ENCODE assay signal across 10 cellular contexts in genomic region chr3:113084777-113085176, GRCh38.
DNase-seq lines count a peak whose midpoint lies in the region; FAIRE-seq and TF ChIP-seq lines count a peak whose summit lies in the region.
"Had no signal": no experiment of that assay in that cellular context is flagged by ENCODE, and none has a peak within 500 bp of the region (broad histone marks: within the 10 kb centered on the region; RNA-seq: fewer than 3 reads in every experiment).

No MANE protein-coding gene starts in this region.

- intact Hi-C loops in MCF 10A (cut with micrococcal nuclease) = no loop called here

- no peak for TF ChIP-seq POLR2A in GM12891 (IDR thresholded peaks at IDR 0.05; ENCODE audit: low read depth, low read length)

- no peak overlapping the region for H3K4me3 Mint-ChIP-seq in MCF 10A (ENCODE audit: unreplicated experiment)
- no peak overlapping the region for H3K4me3 Mint-ChIP-seq in nephron progenitor cell
- H3K4me3 Mint-ChIP-seq in immature natural killer cell = no peak overlapping the region

- H3K9me3 Mint-ChIP-seq in MCF 10A (ENCODE audit: unreplicated experiment) (no peaks in the 10 kb centered on the region), nephron progenitor cell (no peaks in the 10 kb centered on the region), immature natural killer cell (no peaks in the 10 kb centered on the region)

- H3K4me1 Mint-ChIP-seq in MCF 10A (ENCODE audit: insufficient read depth, unreplicated experiment) (peaks cover 22% of the 10 kb centered on the region), nephron progenitor cell (peaks cover 48% of the 10 kb centered on the region), immature natural killer cell (no peaks in the 10 kb centered on the region)

- TF ChIP-seq CTCF in AG09319 (IDR thresholded peaks at IDR 0.05; ENCODE audit: low read depth, low read length) (no peak), MCF 10A (IDR thresholded peaks at IDR 0.05; ENCODE audit: unreplicated experiment) (no peak), nephron progenitor cell (IDR thresholded peaks at IDR 0.05) (no peak)

- POLR2A ChIA-PET in MCF 10A (lab: Yijun Ruan, JAX) = interaction anchor here (0.6 to 0.7 kb wide), 2 partner anchors 12 to 134 kb away, joined by 3 read pairs; no protein-coding TSS in a partner anchor

- CTCF ChIA-PET in MCF 10A (lab: Yijun Ruan, JAX) = interaction anchor here (0.7 to 1.0 kb wide), 3 partner anchors 16 to 409 kb away, joined by 3 to 4 read pairs (median 3); no protein-coding TSS in a partner anchor

- FAIRE-seq in GM12891 (lab: Jason Lieb, UNC) = no peak

- DNase-seq in AG09319 (ENCODE audit: extremely low read depth, low read depth) = peak; percentile 93
- DNase-seq in KBM-7 = peak; percentile 49
- peak; percentile 66 for DNase-seq in MCF 10A (ENCODE audit: unreplicated experiment)
- no peak for DNase-seq in nephron progenitor cell
- no peak for DNase-seq in immature natural killer cell
- no peak for DNase-seq in NCI-H187 (lab: John Stamatoyannopoulos, UW)
- no peak for DNase-seq in GM12891 (ENCODE audit: insufficient read length, low spot score)
- DNase-seq in SHP77 treated with DMSO at 0.1 percent for 48 hours (lab: John Stamatoyannopoulos, UW) = no peak
- DNase-seq: activated effector memory CD4-positive, alpha-beta T cell treated with Interleukin-2 at 50 U/mL for 16 hours; NCI-H524 treated with DMSO at 0.1 percent for 48 hours had no signal

- in situ Hi-C loops in KBM-7 (cut with MboI; ENCODE audit: low pct_unique_long_range_greater_than_20kb, low sequenced_read_pairs) = no loop called here

- no TSS peak for BruUV-seq in MCF 10A (replicated peaks; lab: Mats Ljungman, UMichigan)

- H3K27ac Mint-ChIP-seq in MCF 10A (ENCODE audit: low read depth, unreplicated experiment) (no peak overlapping the region), nephron progenitor cell (peak overlapping the region; percentile 47), immature natural killer cell (no peak overlapping the region)

- H3K27me3 Mint-ChIP-seq in MCF 10A (ENCODE audit: insufficient read depth, unreplicated experiment) (peaks cover 23% of the 10 kb centered on the region), nephron progenitor cell (ENCODE audit: low read depth, poor library complexity) (peaks cover 5% of the 10 kb centered on the region), immature natural killer cell (ENCODE audit: low read depth in 3 of 3) (no peaks in the 10 kb centered on the region)

- H3K36me3 Mint-ChIP-seq in MCF 10A (ENCODE audit: insufficient read depth, unreplicated experiment) = no peaks in the 10 kb centered on the region
- peaks cover 12% of the 10 kb centered on the region for H3K36me3 Mint-ChIP-seq in nephron progenitor cell (ENCODE audit: low read depth)
- peaks cover 12 to 26% (median 13%) of the 10 kb centered on the region in 3 donors for H3K36me3 Mint-ChIP-seq in immature natural killer cell

TF ChIP-seq in GM12891, 5 proteins besides CTCF, POLR2A, EP300 and RAD21:
- no peak for TF ChIP-seq POU2F2 (IDR thresholded peaks at IDR 0.05; ENCODE audit: low read depth, low read length)
- TF ChIP-seq PAX5 (IDR thresholded peaks at IDR 0.05; ENCODE audit: insufficient read depth, low read length, severe bottlenecking) = no peak
- no peak for TF ChIP-seq SPI1 (IDR thresholded peaks at IDR 0.05; ENCODE audit: low read depth, low read length)
- no peak for TF ChIP-seq TAF1 (IDR thresholded peaks at IDR 0.05; ENCODE audit: low read depth, low read length)
- TF ChIP-seq POLR2AphosphoS5 (IDR thresholded peaks at IDR 0.05; ENCODE audit: low read depth, low read length) = no peak

Comparison
In these comparisons a context has a peak if more than half of its experiments do, and no peak if none do; other contexts are left out.
1. DNase-seq: peak in AG09319 (single experiment), KBM-7 (single experiment) and MCF 10A (single experiment); none in nephron progenitor cell (single experiment), immature natural killer cell (0 of 3), NCI-H187 (0 of 2), GM12891 (single experiment) and SHP77 treated with DMSO at 0.1 percent for 48 hours (single experiment).